Comparison of ENCODE assay signal across 8 cellular contexts in the genomic region with DNA sequence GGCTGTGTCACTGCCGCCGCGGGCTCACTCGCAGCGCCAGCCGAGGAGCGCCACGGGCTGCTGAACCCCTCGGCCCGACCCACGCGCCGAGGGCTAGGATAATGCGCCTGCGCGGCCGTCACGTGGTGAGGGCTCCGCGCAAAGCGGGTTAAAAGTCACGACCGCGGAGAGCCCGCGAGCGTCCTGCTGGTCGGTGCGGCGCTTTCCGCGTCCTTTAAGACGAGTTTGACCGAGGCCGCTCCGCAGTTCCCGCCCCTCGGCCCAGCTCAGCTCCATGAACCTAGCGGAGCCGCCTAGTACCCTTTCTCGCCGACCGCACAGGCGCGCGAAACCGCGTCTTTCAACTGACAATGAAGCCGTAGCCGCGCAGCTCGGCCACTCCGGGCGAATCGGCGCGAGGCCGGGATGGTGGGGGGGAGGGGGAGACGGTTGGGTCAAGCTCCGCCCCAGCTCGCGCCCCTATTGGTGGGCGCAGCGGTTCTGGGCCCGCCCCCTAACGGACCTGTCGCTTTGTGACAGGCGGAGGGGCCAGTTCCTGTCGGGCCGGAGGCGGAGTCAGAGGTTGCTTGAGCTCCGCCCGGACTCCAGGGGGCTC. TPM values are rescaled to one million over a fixed set of nuclear protein-coding genes. Genes with fewer than 3 reads are reported as not detected.
A peak's percentile ranks its signal among the peaks of the same experiment; 100 is the strongest.
DNase-seq lines count a peak whose midpoint lies in the region; ATAC-seq and TF ChIP-seq lines count a peak whose summit lies in the region.

No MANE protein-coding gene starts in this region.

- intact Hi-C loops in Panc1 (cut with micrococcal nuclease; ENCODE audit: unreplicated experiment): no loop called here

- no peaks in the 10 kb centered on the region for H3K9me3 Mint-ChIP-seq in activated T-cell treated with anti-CD3 and anti-CD28 coated beads, Interleukin-2, amount 50 U/mL, for 72 hours

- in situ Hi-C loops in Panc1 (cut with HindIII; ENCODE audit: low pct_unique_long_range_greater_than_20kb, low sequenced_read_pairs): no loop called here

- H3K27ac Mint-ChIP-seq in activated T-cell treated with anti-CD3 and anti-CD28 coated beads, Interleukin-2, amount 50 U/mL, for 72 hours: peak overlapping the region; percentile 97

- peak overlapping the region; percentile 82 for H2AFZ ChIP-seq in KMS-11 (ENCODE audit: low read depth)

- H3K4me1 ChIP-seq in KMS-11 (ENCODE audit: low read depth, poor library complexity, severe bottlenecking): peaks cover 26% of the 10 kb centered on the region
- peaks cover 12% of the 10 kb centered on the region; the same call in 1 of the 2 replicates for H3K4me1 ChIP-seq in Panc1 (ENCODE audit: control insufficient read depth, insufficient read depth, low read length)
- H3K4me1 ChIP-seq in muscle layer of colon (ENCODE audit: insufficient read depth, low read length): peaks cover 20% of the 10 kb centered on the region

- H3K36me3 ChIP-seq in KMS-11 (ENCODE audit: insufficient read depth): no peaks in the 10 kb centered on the region
- no peaks in the 10 kb centered on the region; the same call in 1 of the 2 replicates for H3K36me3 ChIP-seq in Panc1 (ENCODE audit: control insufficient read depth, insufficient read depth, low read length)
- no peaks in the 10 kb centered on the region for H3K36me3 ChIP-seq in muscle layer of colon (ENCODE audit: insufficient read depth, low read length)

- peaks cover 20% of the 10 kb centered on the region for H3K4me1 Mint-ChIP-seq in activated T-cell treated with anti-CD3 and anti-CD28 coated beads, Interleukin-2, amount 50 U/mL, for 72 hours (ENCODE audit: low read depth)

- peaks cover 0 to 2% of the 10 kb centered on the region in 2 donors for H3K36me3 Mint-ChIP-seq in activated T-cell treated with anti-CD3 and anti-CD28 coated beads, Interleukin-2, amount 50 U/mL, for 72 hours (ENCODE audit: insufficient read depth in 2 of 2)

- H3K27ac ChIP-seq in KMS-11 (peak overlapping the region; percentile 98), Panc1 (ENCODE audit: low read length) (peak overlapping the region; percentile 97), muscle layer of colon (ENCODE audit: low read depth, low read length) (peak overlapping the region; percentile 89)

- H3K27me3 Mint-ChIP-seq in activated T-cell treated with anti-CD3 and anti-CD28 coated beads, Interleukin-2, amount 50 U/mL, for 72 hours (ENCODE audit: low read depth): no peaks in the 10 kb centered on the region

- CTCF ChIA-PET in Panc1 (lab: Charles Lee): no interaction called here

- H3K9me3 ChIP-seq in Panc1 (ENCODE audit: control insufficient read depth, insufficient read depth, low read depth, low read length) (no peaks in the 10 kb centered on the region), muscle layer of colon (ENCODE audit: low read length) (no peaks in the 10 kb centered on the region)

- POLR2A ChIA-PET in Panc1 (lab: Charles Lee): no interaction called here

- H4K20me1 ChIP-seq in KMS-11 (ENCODE audit: insufficient read depth): peaks cover 29% of the 10 kb centered on the region; the same call in 1 of the 2 replicates

- peak; percentile 81 for ATAC-seq in GM21786 (IDR thresholded peaks at IDR 0.05; ENCODE audit: unreplicated experiment)
- ATAC-seq in Panc1: peak; percentile 95
- peak; percentile 86 to 87 for ATAC-seq in activated T-cell treated with anti-CD3 and anti-CD28 coated beads, Interleukin-2, amount 50 U/mL, for 72 hours (replicated peaks in 1 of 2)
- peak; percentile 97 for ATAC-seq in esophagus mucosa

- H3K4me3 ChIP-seq in KMS-11 (IDR thresholded peaks at IDR 0.05; ENCODE audit: insufficient read depth, low read depth, low read length): peak overlapping the region; percentile 65
- H3K4me3 ChIP-seq in Panc1 (ENCODE audit: low read depth in 2 of 2, low read length in 2 of 2): peak overlapping the region; percentile 85 to 87
- H3K4me3 ChIP-seq in muscle layer of colon (ENCODE audit: low read depth in 1 of 2, low read length in 2 of 2): peak overlapping the region; percentile 91 to 93

- H3K4me2 ChIP-seq in KMS-11: peak overlapping the region; percentile 21; the same call in 1 of the 2 replicates

- BruUV-seq in Panc1 (replicated peaks; lab: Mats Ljungman, UMichigan): no TSS peak

- H3K9ac ChIP-seq in KMS-11 (peak overlapping the region; percentile 92), muscle layer of colon (ENCODE audit: low read length) (peak overlapping the region; percentile 94)

- H3K27me3 ChIP-seq in KMS-11 (ENCODE audit: insufficient read depth, low read depth) (no peaks in the 10 kb centered on the region), Panc1 (ENCODE audit: control insufficient read depth, insufficient read depth, low read length) (no peaks in the 10 kb centered on the region), muscle layer of colon (ENCODE audit: control insufficient read depth in 1 of 2, insufficient read depth in 2 of 2, low read length in 2 of 2) (no peaks in the 10 kb centered on the region)

- peak overlapping the region; percentile 95 to 98 for H3K4me3 Mint-ChIP-seq in activated T-cell treated with anti-CD3 and anti-CD28 coated beads, Interleukin-2, amount 50 U/mL, for 72 hours

- DNase-seq in DMS79 (lab: John Stamatoyannopoulos, UW): peak; percentile 82
- peak; percentile 67 for DNase-seq in Panc1 (ENCODE audit: low read depth, low spot score)
- peak; percentile 99 for DNase-seq in activated T-cell treated with anti-CD3 and anti-CD28 coated beads, Interleukin-2, amount 50 U/mL, for 72 hours
- peak; percentile 94 to 98 for DNase-seq in stimulated activated CD8-positive, alpha-beta memory T cell treated with anti-CD3 and anti-CD28 coated beads, Interleukin-7, amount 100 ng/mL, for 1 hour (ENCODE audit: low read depth in 2 of 2)

- TF ChIP-seq CTCF in KMS-11 (conservative IDR thresholded peaks at IDR 0.05; ENCODE audit: low read depth, low read length) (no peak), Panc1 (IDR thresholded peaks at IDR 0.05) (no peak; the same call in 1 of the 2 replicates)

- peaks cover 40% of the 10 kb centered on the region for H3K79me2 ChIP-seq in KMS-11 (ENCODE audit: insufficient read depth, low read depth)

RNA-seq across cellular contexts. Expression of a gene that starts 0.6 kb away (rescaled TPM):
- total RNA-seq in Panc1 (2021; ENCODE audit: unreplicated experiment): 105 TPM
- 45.5 TPM for polyA plus RNA-seq in Panc1 (2012; ENCODE audit: insufficient read length)
- total RNA-seq in activated T-cell treated with anti-CD3 and anti-CD28 coated beads, Interleukin-2, amount 50 U/mL, for 72 hours: 100 to 1,000 TPM; 100 to 119 TPM
- 67.0 TPM for total RNA-seq in esophagus mucosa

Comparison
In these comparisons a context has a peak if more than half of its experiments do, and no peak if none do; other contexts are left out.
1. Peak in every context shown above with its lines: DNase-seq, ATAC-seq, H3K4me3 ChIP-seq and H3K27ac ChIP-seq.